ENCODE assay signal across 20 cellular contexts in genomic region chr15:66741646-66742045, GRCh38.
"Had no signal": no experiment of that assay in that cellular context is flagged by ENCODE, and none has a peak within 500 bp of the region (broad histone marks: within the 10 kb centered on the region; RNA-seq: fewer than 3 reads in every experiment).

No MANE protein-coding gene starts in this region.

- ATAC-seq: activated CD8-positive, alpha-beta T cell treated with anti-CD3 and anti-CD28 coated beads for 36 hours; esophagus mucosa; naive thymus-derived CD8-positive, alpha-beta T cell; WTC11 had no signal

- DNase-seq: activated CD4-positive, alpha-beta T cell treated with anti-CD3 and anti-CD28 coated beads for 4 hours; activated CD8-positive, alpha-beta T cell treated with anti-CD3 and anti-CD28 coated beads for 36 hours; activated naive CD4-positive, alpha-beta T cell treated with anti-CD3 and anti-CD28 coated beads for 36 hours; activated T-cell treated with anti-CD3 and anti-CD28 coated beads, Interleukin-2, amount 50 U/mL, for 1 hour; brain microvascular endothelial cell; cortex of kidney; effector CD4-positive, alpha-beta T cell; heart right ventricle; kidney glomerular epithelial cell; naive thymus-derived CD8-positive, alpha-beta T cell; retina; stimulated activated CD4-positive, alpha-beta T cell treated with anti-CD3 and anti-CD28 coated beads, Interleukin-12 subunit alpha, Interleukin-12 subunit beta, amount 100 ng/mL, for 4 hours; stimulated activated CD4-positive, alpha-beta T cell treated with anti-CD3 and anti-CD28 coated beads, Interleukin-2, amount 100 ng/mL, for 24 hours; SW 1271; upper lobe of left lung had no signal

- H3K36me3 Mint-ChIP-seq: memory B cell; naive thymus-derived CD8-positive, alpha-beta T cell; WTC11 had no signal

- H3K4me3 Mint-ChIP-seq: activated CD8-positive, alpha-beta T cell treated with anti-CD3 and anti-CD28 coated beads for 36 hours; activated naive CD4-positive, alpha-beta T cell treated with anti-CD3 and anti-CD28 coated beads for 36 hours; memory B cell; naive thymus-derived CD8-positive, alpha-beta T cell; stimulated activated naive CD8-positive, alpha-beta T cell treated with anti-CD3 and anti-CD28 coated beads, Interleukin-15, Interleukin-2, amounts not matched to agents 100 ng/mL and 50 ng/mL, for 24 hours; WTC11 had no signal

- H3K27ac Mint-ChIP-seq: activated CD8-positive, alpha-beta T cell treated with anti-CD3 and anti-CD28 coated beads for 36 hours; activated naive CD4-positive, alpha-beta T cell treated with anti-CD3 and anti-CD28 coated beads for 36 hours; activated T-helper 2 cell treated with anti-CD3 and anti-CD28 coated beads, Interferon-gamma antibody, Interleukin-2, Interleukin-4, amounts not matched to agents 10 μg/mL and 5 μg/mL and 100 μg/mL, durations not matched to agents 14 hours and 24 hours and 36 hours; memory B cell; naive thymus-derived CD8-positive, alpha-beta T cell; stimulated activated naive CD8-positive, alpha-beta T cell treated with anti-CD3 and anti-CD28 coated beads, Interleukin-15, Interleukin-2, amounts not matched to agents 100 ng/mL and 50 ng/mL, for 24 hours had no signal

- H3K9me3 Mint-ChIP-seq: activated CD8-positive, alpha-beta T cell treated with anti-CD3 and anti-CD28 coated beads for 36 hours; activated naive CD4-positive, alpha-beta T cell treated with anti-CD3 and anti-CD28 coated beads for 36 hours; activated T-helper 2 cell treated with anti-CD3 and anti-CD28 coated beads, Interferon-gamma antibody, Interleukin-2, Interleukin-4, amounts not matched to agents 10 μg/mL and 5 μg/mL and 100 μg/mL, durations not matched to agents 14 hours and 24 hours and 36 hours; memory B cell; naive thymus-derived CD8-positive, alpha-beta T cell; stimulated activated naive CD8-positive, alpha-beta T cell treated with anti-CD3 and anti-CD28 coated beads, Interleukin-15, Interleukin-2, amounts not matched to agents 100 ng/mL and 50 ng/mL, for 24 hours; WTC11 had no signal
